In genomic region chr22:49972163-49973017, GRCh38 we compare ENCODE assay signal across 3 cellular contexts.
TF ChIP-seq lines count a peak whose summit lies in the region.

No MANE protein-coding gene starts in this region.

TF ChIP-seq in A549, 52 proteins besides CTCF, POLR2A, EP300 and RAD21:
- TF ChIP-seq NFE2L2 (conservative IDR thresholded peaks at IDR 0.05; ENCODE audit: low read length) = no peak
- TF ChIP-seq, protein P1, sequence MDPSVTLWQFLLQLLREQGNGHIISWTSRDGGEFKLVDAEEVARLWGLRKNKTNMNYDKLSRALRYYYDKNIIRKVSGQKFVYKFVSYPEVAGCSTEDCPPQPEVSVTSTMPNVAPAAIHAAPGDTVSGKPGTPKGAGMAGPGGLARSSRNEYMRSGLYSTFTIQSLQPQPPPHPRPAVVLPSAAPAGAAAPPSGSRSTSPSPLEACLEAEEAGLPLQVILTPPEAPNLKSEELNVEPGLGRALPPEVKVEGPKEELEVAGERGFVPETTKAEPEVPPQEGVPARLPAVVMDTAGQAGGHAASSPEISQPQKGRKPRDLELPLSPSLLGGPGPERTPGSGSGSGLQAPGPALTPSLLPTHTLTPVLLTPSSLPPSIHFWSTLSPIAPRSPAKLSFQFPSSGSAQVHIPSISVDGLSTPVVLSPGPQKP (IDR thresholded peaks at IDR 0.05; ENCODE audit: low read depth, low read length) = no peak
- no peak for TF ChIP-seq SMC3 (IDR thresholded peaks at IDR 0.05)
- no peak for TF ChIP-seq ESRRA (IDR thresholded peaks at IDR 0.05; ENCODE audit: borderline replicate concordance, low read length)
- no peak for TF ChIP-seq MAX (IDR thresholded peaks at IDR 0.05)
- no peak for TF ChIP-seq CBX2 (IDR thresholded peaks at IDR 0.05; ENCODE audit: borderline replicate concordance, low read depth)
- no peak for TF ChIP-seq TFCP2L1 (CRISPR knock-in tag; IDR thresholded peaks at IDR 0.05)
- TF ChIP-seq MAZ (IDR thresholded peaks at IDR 0.05; ENCODE audit: borderline replicate concordance, low read depth, low read length) = no peak
- TF ChIP-seq, protein P2, sequence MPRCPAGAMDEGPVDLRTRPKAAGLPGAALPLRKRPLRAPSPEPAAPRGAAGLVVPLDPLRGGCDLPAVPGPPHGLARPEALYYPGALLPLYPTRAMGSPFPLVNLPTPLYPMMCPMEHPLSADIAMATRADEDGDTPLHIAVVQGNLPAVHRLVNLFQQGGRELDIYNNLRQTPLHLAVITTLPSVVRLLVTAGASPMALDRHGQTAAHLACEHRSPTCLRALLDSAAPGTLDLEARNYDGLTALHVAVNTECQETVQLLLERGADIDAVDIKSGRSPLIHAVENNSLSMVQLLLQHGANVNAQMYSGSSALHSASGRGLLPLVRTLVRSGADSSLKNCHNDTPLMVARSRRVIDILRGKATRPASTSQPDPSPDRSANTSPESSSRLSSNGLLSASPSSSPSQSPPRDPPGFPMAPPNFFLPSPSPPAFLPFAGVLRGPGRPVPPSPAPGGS (IDR thresholded peaks at IDR 0.05) = no peak
- TF ChIP-seq EHF (CRISPR knock-in tag; IDR thresholded peaks at IDR 0.05) = no peak

TF ChIP-seq in IMR-90, 13 proteins besides CTCF, POLR2A, EP300 and RAD21:
- TF ChIP-seq FOS (IDR thresholded peaks at IDR 0.05; ENCODE audit: low read depth, low read length) (no peak), RCOR1 (IDR thresholded peaks at IDR 0.05; ENCODE audit: insufficient replicate concordance, low read length) (no peak), NFE2L2 (IDR thresholded peaks at IDR 0.05; ENCODE audit: low read depth, low read length) (no peak), MAZ (IDR thresholded peaks at IDR 0.05; ENCODE audit: borderline replicate concordance, low read depth, low read length) (no peak), MXI1 (IDR thresholded peaks at IDR 0.05; ENCODE audit: borderline replicate concordance, low read depth, low read length) (no peak), RFX5 (IDR thresholded peaks at IDR 0.05; ENCODE audit: low read depth, low read length) (no peak), MAFK (IDR thresholded peaks at IDR 0.05; ENCODE audit: low read depth, low read length) (no peak), CEBPB (IDR thresholded peaks at IDR 0.05; ENCODE audit: low read depth, low read length) (no peak), CHD1 (IDR thresholded peaks at IDR 0.05; ENCODE audit: low read depth, low read length) (no peak), SMC3 (IDR thresholded peaks at IDR 0.05; ENCODE audit: low read depth, low read length) (no peak)
- TF ChIP-seq, protein P1 (IDR thresholded peaks at IDR 0.05; ENCODE audit: borderline replicate concordance, low read depth, low read length) = no peak
- TF ChIP-seq, protein P3, sequence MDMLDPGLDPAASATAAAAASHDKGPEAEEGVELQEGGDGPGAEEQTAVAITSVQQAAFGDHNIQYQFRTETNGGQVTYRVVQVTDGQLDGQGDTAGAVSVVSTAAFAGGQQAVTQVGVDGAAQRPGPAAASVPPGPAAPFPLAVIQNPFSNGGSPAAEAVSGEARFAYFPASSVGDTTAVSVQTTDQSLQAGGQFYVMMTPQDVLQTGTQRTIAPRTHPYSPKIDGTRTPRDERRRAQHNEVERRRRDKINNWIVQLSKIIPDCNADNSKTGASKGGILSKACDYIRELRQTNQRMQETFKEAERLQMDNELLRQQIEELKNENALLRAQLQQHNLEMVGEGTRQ (IDR thresholded peaks at IDR 0.05; ENCODE audit: low read depth, low read length) = no peak

TF ChIP-seq in H1, 55 proteins besides CTCF, POLR2A, EP300 and RAD21:
- TF ChIP-seq HDAC6 (IDR thresholded peaks at IDR 0.05; ENCODE audit: low read depth, low read length) (no peak), MAFK (IDR thresholded peaks at IDR 0.05; ENCODE audit: low read depth, low read length) (no peak), YY1 (IDR thresholded peaks at IDR 0.05; ENCODE audit: low read depth, low read length) (no peak), TBP (IDR thresholded peaks at IDR 0.05; ENCODE audit: low read depth, low read length) (no peak), POLR2AphosphoS5 (IDR thresholded peaks at IDR 0.05; ENCODE audit: low read depth, low read length) (no peak), TEAD4 (IDR thresholded peaks at IDR 0.05; ENCODE audit: low read depth, low read length) (no peak), TAF7 (optimal IDR thresholded peaks at IDR 0.05; ENCODE audit: borderline replicate concordance, low read depth, low read length) (no peak), SUZ12 (IDR thresholded peaks at IDR 0.05; ENCODE audit: low read length) (no peak), EGR1 (IDR thresholded peaks at IDR 0.05; ENCODE audit: borderline replicate concordance, low read depth, low read length) (no peak), BCL11A (IDR thresholded peaks at IDR 0.05; ENCODE audit: low read depth in 2 of 2, low read length in 2 of 2) (no peak), SIN3A (conservative IDR thresholded peaks at IDR 0.05 in 1 of 2, IDR thresholded peaks at IDR 0.05 in 1 of 2; ENCODE audit: low read depth in 1 of 2, low read length in 2 of 2) (no peak), KDM5A (IDR thresholded peaks at IDR 0.05; ENCODE audit: low read length) (no peak), SP2 (IDR thresholded peaks at IDR 0.05; ENCODE audit: low read length) (no peak)
- TF ChIP-seq, protein P3 (IDR thresholded peaks at IDR 0.05; ENCODE audit: low read length) = no peak
